Comparison of ENCODE assay signal across 27 cellular contexts in genomic region chr1:159973350-159973940, GRCh38. TPM values are rescaled to one million over a fixed set of nuclear protein-coding genes. Genes with fewer than 3 reads are reported as not detected.
DNase-seq lines count a peak whose midpoint lies in the region; ATAC-seq, FAIRE-seq and TF ChIP-seq lines count a peak whose summit lies in the region.
"Had no signal": no experiment of that assay in that cellular context is flagged by ENCODE, and none has a peak within 500 bp of the region (broad histone marks: within the 10 kb centered on the region; RNA-seq: fewer than 3 reads in every experiment).

No MANE protein-coding gene starts in this region.

- no peak for TF ChIP-seq POLR2A in vagina (IDR thresholded peaks at IDR 0.05)

- no peaks in the 10 kb centered on the region for H3K36me3 ChIP-seq in right atrium auricular region
- H3K36me3 ChIP-seq in bronchial epithelial cell (ENCODE audit: control insufficient read depth, insufficient read depth, low read length) = peaks cover 18% of the 10 kb centered on the region
- H3K36me3 ChIP-seq in keratinocyte (ENCODE audit: control insufficient read depth in 2 of 2, extremely low read depth in 1 of 2, insufficient read depth in 2 of 2, low read length in 2 of 2) = peaks cover 28 to 34% of the 10 kb centered on the region in 2 experiments
- H3K36me3 ChIP-seq in vagina = no peaks in the 10 kb centered on the region
- H3K36me3 ChIP-seq: BE2C; BLaER1 treated with 17β-estradiol and CSF1 and Interleukin-3, amounts not matched to agents 10 nM and 100 nM; HAP-1 had no signal

- peaks cover 5% of the 10 kb centered on the region for H3K9me1 ChIP-seq in keratinocyte (ENCODE audit: control insufficient read depth, extremely low read depth, insufficient read depth, low read length)

- H3K4me3 ChIP-seq in right atrium auricular region = no peak overlapping the region
- no peak overlapping the region for H3K4me3 ChIP-seq in bronchial epithelial cell (ENCODE audit: low read depth, low read length)
- no peak overlapping the region for H3K4me3 ChIP-seq in keratinocyte (ENCODE audit: control insufficient read depth in 2 of 3, extremely low read depth in 1 of 3, insufficient read depth in 2 of 3, low read depth in 1 of 3, low read length in 3 of 3)
- H3K4me3 ChIP-seq in vagina = no peak overlapping the region
- H3K4me3 ChIP-seq: A549; BLaER1 treated with 17β-estradiol and CSF1 and Interleukin-3, amounts not matched to agents 10 nM and 100 nM; GM12878; HAP-1 had no signal

- H3K79me2 ChIP-seq in keratinocyte (ENCODE audit: control insufficient read depth, insufficient read depth, low read length) = peaks cover 30% of the 10 kb centered on the region

- intact Hi-C loops in left cardiac atrium (cut with DNase I) (no loop called here), vagina (cut with DNase I) (no loop called here)

- no peaks in the 10 kb centered on the region for H3K27me3 ChIP-seq in right atrium auricular region
- no peaks in the 10 kb centered on the region for H3K27me3 ChIP-seq in bronchial epithelial cell (ENCODE audit: control insufficient read depth, insufficient read depth, low read length)
- no peaks in the 10 kb centered on the region for H3K27me3 ChIP-seq in keratinocyte (ENCODE audit: control insufficient read depth, extremely low read depth, insufficient read depth, low read length)
- no peaks in the 10 kb centered on the region for H3K27me3 ChIP-seq in vagina
- H3K27me3 ChIP-seq: BLaER1 treated with 17β-estradiol and CSF1 and Interleukin-3, amounts not matched to agents 10 nM and 100 nM had no signal

- no peak for ATAC-seq in left cardiac atrium
- no peak for ATAC-seq in HG03108 (IDR thresholded peaks at IDR 0.05; ENCODE audit: unreplicated experiment)
- no peak for ATAC-seq in GM21515 (IDR thresholded peaks at IDR 0.05; ENCODE audit: unreplicated experiment)
- ATAC-seq: A549, GM12878 had no signal

- FAIRE-seq in bronchial epithelial cell (lab: Jason Lieb, UNC) (peak; percentile 88), keratinocyte (lab: Jason Lieb, UNC) (peak; percentile 41)
- FAIRE-seq: A549, D721Med, GM12878, GM19239, H54 had no signal

- H3K9me3 ChIP-seq in right atrium auricular region (no peaks in the 10 kb centered on the region), keratinocyte (ENCODE audit: control insufficient read depth, low read depth, low read length) (no peaks in the 10 kb centered on the region), vagina (no peaks in the 10 kb centered on the region)
- H3K9me3 ChIP-seq: A549; BE2C; BLaER1 treated with 17β-estradiol and CSF1 and Interleukin-3, amounts not matched to agents 10 nM and 100 nM; HAP-1 had no signal

- H3K27ac ChIP-seq in right atrium auricular region (no peak overlapping the region), keratinocyte (ENCODE audit: control insufficient read depth, insufficient read depth, low read length) (no peak overlapping the region), vagina (no peak overlapping the region)
- H3K27ac ChIP-seq: A549; BLaER1 treated with 17β-estradiol and CSF1 and Interleukin-3, amounts not matched to agents 10 nM and 100 nM had no signal

- H3K4me2 ChIP-seq in keratinocyte (ENCODE audit: control insufficient read depth, extremely low read depth, insufficient read depth, low read depth, low read length) = no peak overlapping the region
- H3K4me2 ChIP-seq: A549; BLaER1 treated with 17β-estradiol and CSF1 and Interleukin-3, amounts not matched to agents 10 nM and 100 nM had no signal

- H4K20me1 ChIP-seq in keratinocyte (ENCODE audit: control insufficient read depth, extremely low read depth, insufficient read depth, low read length) = peaks cover 8% of the 10 kb centered on the region
- H4K20me1 ChIP-seq: BLaER1 treated with 17β-estradiol and CSF1 and Interleukin-3, amounts not matched to agents 10 nM and 100 nM had no signal

- dilution Hi-C loops in keratinocyte (cut with MboI; ENCODE audit: extremely low pct_ligation_motif_present, low sequenced_read_pairs) = no loop called here

- TF ChIP-seq CTCF in right atrium auricular region (IDR thresholded peaks at IDR 0.05) = no peak
- no peak for TF ChIP-seq CTCF in bronchial epithelial cell (IDR thresholded peaks at IDR 0.05; ENCODE audit: insufficient read depth, low read length, severe bottlenecking)
- TF ChIP-seq CTCF in keratinocyte (optimal IDR thresholded peaks at IDR 0.05 in 1 of 3, IDR thresholded peaks at IDR 0.05 in 1 of 3, conservative IDR thresholded peaks at IDR 0.05 in 1 of 3; ENCODE audit: extremely low read depth in 1 of 3, insufficient read depth in 2 of 3, low read length in 3 of 3) = no peak
- TF ChIP-seq CTCF in vagina (IDR thresholded peaks at IDR 0.05) = no peak

- no peak overlapping the region for H2AFZ ChIP-seq in keratinocyte (ENCODE audit: control insufficient read depth, low read length)

- H3K4me1 ChIP-seq in right atrium auricular region (peaks cover 0 to 14% of the 10 kb centered on the region in 2 donors), keratinocyte (ENCODE audit: control insufficient read depth, extremely low read depth, insufficient read depth, low read length) (no peaks in the 10 kb centered on the region), vagina (no peaks in the 10 kb centered on the region)
- H3K4me1 ChIP-seq: BE2C; BLaER1 treated with 17β-estradiol and CSF1 and Interleukin-3, amounts not matched to agents 10 nM and 100 nM; HAP-1 had no signal

- H3K9ac ChIP-seq in keratinocyte (ENCODE audit: control insufficient read depth, extremely low read depth, insufficient read depth, low read length) = no peak overlapping the region
- H3K9ac ChIP-seq: BLaER1 treated with 17β-estradiol and CSF1 and Interleukin-3, amounts not matched to agents 10 nM and 100 nM had no signal

- DNase-seq in right atrium auricular region (ENCODE audit: low spot score) (peak; percentile 30), left cardiac atrium (no peak), bronchial epithelial cell (ENCODE audit: low read depth) (no peak), keratinocyte (ENCODE audit: low read depth, low spot score) (no peak), vagina (ENCODE audit: extremely low spot score in 2 of 2) (peak; percentile 78 to 90)
- DNase-seq: 8988T; ACHN; AML-193; BE2C; CD4-positive, alpha-beta T cell; CD8-positive, alpha-beta memory T cell; DMS 273 treated with DMSO at 0.1 percent for 48 hours; DMS79; EL; GDM1; GOT3; HFFc6 had no signal

RNA-seq across cellular contexts. Expression of gene SLAMF9, which starts 19.4 kb away (rescaled TPM):
- total RNA-seq in right atrium auricular region (not detected), left cardiac atrium (under 1 TPM in 1 of 2 donors, not detected in 1; 0.35 TPM), bronchial epithelial cell (10.0 and 16.6 TPM in 2 replicates), vagina (not detected)
- polyA plus RNA-seq in keratinocyte = 0.31 to 0.57 TPM (median 0.41 TPM) in 3 replicates
- polyA plus RNA-seq in keratinocyte (2011; ENCODE audit: low read depth) = not detected
- 0.30 and 0.38 TPM in 2 replicates for polyA plus RNA-seq in keratinocyte (2011; cell fraction: cytosol; rRNA removed)
- not detected in 2 replicates for polyA plus RNA-seq in keratinocyte (2011; cell fraction: nucleus; rRNA removed)
- 0.42 and 0.47 TPM in 2 replicates for polyA plus RNA-seq in keratinocyte (2012; ENCODE audit: low replicate concordance)
- polyA minus RNA-seq in keratinocyte = 0.30 TPM in 1 of 3 replicates, not detected in the others
- not detected for polyA minus RNA-seq in keratinocyte (2011; cell fraction: cytosol; rRNA and poly(A)+ RNA removed)
- not detected in 2 replicates for polyA minus RNA-seq in keratinocyte (2011; cell fraction: nucleus; rRNA and poly(A)+ RNA removed)
- total RNA-seq: CD4-positive, alpha-beta T cell; CD8-positive, alpha-beta memory T cell; GM12878 had no signal
- polyA plus RNA-seq: CD14-positive monocyte; CD8-positive, alpha-beta memory T cell; GM12878 had no signal

RNA-seq across cellular contexts. Expression of gene IGSF9, which starts 28.0 kb away (rescaled TPM):
- total RNA-seq in right atrium auricular region = 1 to 10 TPM; 2.0 to 5.4 TPM
- 1 to 10 TPM; 1.4 to 3.3 TPM for total RNA-seq in left cardiac atrium
- total RNA-seq in bronchial epithelial cell = 6.3 and 16.8 TPM in 2 replicates
- 4.2 to 6.0 TPM (median 5.8 TPM) in 3 replicates for polyA plus RNA-seq in keratinocyte
- 5.5 TPM for polyA plus RNA-seq in keratinocyte (2011; ENCODE audit: low read depth)
- polyA plus RNA-seq in keratinocyte (2011; cell fraction: cytosol; rRNA removed) = 1.5 and 2.8 TPM in 2 replicates
- 16.7 and 20.7 TPM in 2 replicates for polyA plus RNA-seq in keratinocyte (2011; cell fraction: nucleus; rRNA removed)
- polyA plus RNA-seq in keratinocyte (2012; ENCODE audit: low replicate concordance) = 6.9 and 11.6 TPM in 2 replicates
- polyA minus RNA-seq in keratinocyte = 5.0 to 11.5 TPM (median 5.9 TPM) in 3 replicates
- 5.8 TPM for polyA minus RNA-seq in keratinocyte (2011; cell fraction: cytosol; rRNA and poly(A)+ RNA removed)
- 13.3 and 13.9 TPM in 2 replicates for polyA minus RNA-seq in keratinocyte (2011; cell fraction: nucleus; rRNA and poly(A)+ RNA removed)
- 5.6 TPM for total RNA-seq in vagina
- total RNA-seq: CD4-positive, alpha-beta T cell; GM12878; HFFc6 had no signal
- polyA plus RNA-seq: CD14-positive monocyte; CD8-positive, alpha-beta memory T cell had no signal

RNA-seq across cellular contexts. Expression of gene TAGLN2, which starts 48.1 kb away (rescaled TPM):
- total RNA-seq in right atrium auricular region = 100 to 1,000 TPM; 124 to 235 TPM
- 100 to 1,000 TPM; 201 to 276 TPM for total RNA-seq in left cardiac atrium
- 265 and 283 TPM in 2 replicates for total RNA-seq in bronchial epithelial cell
- 678 to 787 TPM (median 709 TPM) in 3 replicates for polyA plus RNA-seq in keratinocyte
- polyA plus RNA-seq in keratinocyte (2011; ENCODE audit: low read depth) = 1,035 TPM
- 759 and 902 TPM in 2 replicates for polyA plus RNA-seq in keratinocyte (2011; cell fraction: cytosol; rRNA removed)
- 491 and 579 TPM in 2 replicates for polyA plus RNA-seq in keratinocyte (2011; cell fraction: nucleus; rRNA removed)
- polyA plus RNA-seq in keratinocyte (2012; ENCODE audit: low replicate concordance) = 585 and 747 TPM in 2 replicates
- 343 to 569 TPM (median 417 TPM) in 3 replicates for polyA minus RNA-seq in keratinocyte
- 337 TPM for polyA minus RNA-seq in keratinocyte (2011; cell fraction: cytosol; rRNA and poly(A)+ RNA removed)
- polyA minus RNA-seq in keratinocyte (2011; cell fraction: nucleus; rRNA and poly(A)+ RNA removed) = 126 and 127 TPM in 2 replicates
- 290 TPM for total RNA-seq in vagina

RNA-seq across cellular contexts. Expression of gene PIGM, which starts 58.3 kb away (rescaled TPM):
- total RNA-seq in right atrium auricular region = 1 to 10 TPM; 2.4 to 3.2 TPM
- 1 to 10 TPM; 3.3 to 3.4 TPM for total RNA-seq in left cardiac atrium
- 1.9 and 2.1 TPM in 2 replicates for total RNA-seq in bronchial epithelial cell
- polyA plus RNA-seq in keratinocyte = 1.9 to 3.1 TPM (median 3.1 TPM) in 3 replicates
- 0.40 TPM for polyA plus RNA-seq in keratinocyte (2011; ENCODE audit: low read depth)
- polyA plus RNA-seq in keratinocyte (2011; cell fraction: cytosol; rRNA removed) = 0.95 and 1.7 TPM in 2 replicates
- 4.7 and 5.5 TPM in 2 replicates for polyA plus RNA-seq in keratinocyte (2011; cell fraction: nucleus; rRNA removed)
- polyA plus RNA-seq in keratinocyte (2012; ENCODE audit: low replicate concordance) = 1.6 and 2.5 TPM in 2 replicates
- 2.0 to 2.3 TPM (median 2.1 TPM) in 3 replicates for polyA minus RNA-seq in keratinocyte
- polyA minus RNA-seq in keratinocyte (2011; cell fraction: cytosol; rRNA and poly(A)+ RNA removed) = 1.5 TPM
- polyA minus RNA-seq in keratinocyte (2011; cell fraction: nucleus; rRNA and poly(A)+ RNA removed) = 2.5 and 4.0 TPM in 2 replicates
- 2.7 TPM for total RNA-seq in vagina

Comparison
In these comparisons a context has a peak if more than half of its experiments do, and no peak if none do; other contexts are left out.
1. DNase-seq: peak in right atrium auricular region (single experiment) and vagina (2 of 2); none in left cardiac atrium (single experiment), bronchial epithelial cell (single experiment) and keratinocyte (single experiment).